17 cellular contexts compared by ENCODE assay signal in the genomic region with DNA sequence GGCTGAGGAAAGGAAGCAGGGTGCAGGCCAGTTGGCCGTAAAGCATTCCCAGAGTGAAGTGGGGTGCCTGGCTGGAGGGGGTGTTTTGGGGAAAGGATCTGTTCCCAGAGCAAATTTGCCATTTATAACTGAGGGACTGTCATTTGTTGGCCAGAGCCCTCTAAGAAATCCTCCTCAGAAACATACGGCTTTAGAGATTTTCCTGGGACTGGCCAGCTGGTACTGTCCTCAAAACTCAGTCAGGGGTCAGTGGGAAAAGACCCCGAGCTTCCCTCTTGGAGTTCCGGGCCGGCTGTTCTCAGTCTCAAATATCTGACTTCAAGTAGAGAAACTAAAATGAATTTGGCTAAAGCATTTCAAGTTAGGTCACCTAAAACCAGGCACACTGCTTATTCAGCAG. TPM values are rescaled to one million over a fixed set of nuclear protein-coding genes. Genes with fewer than 3 reads are reported as not detected.
A peak's percentile ranks its signal among the peaks of the same experiment; 100 is the strongest.
DNase-seq lines count a peak whose midpoint lies in the region; ATAC-seq and TF ChIP-seq lines count a peak whose summit lies in the region.
"Had no signal": no experiment of that assay in that cellular context is flagged by ENCODE, and none has a peak within 500 bp of the region (broad histone marks: within the 10 kb centered on the region; RNA-seq: fewer than 3 reads in every experiment).

No MANE protein-coding gene starts in this region.

- TF ChIP-seq EP300 in gastroesophageal sphincter (IDR thresholded peaks at IDR 0.05), result no peak

- intact Hi-C loops in uterus (cut with DNase I; ENCODE audit: low total_unique reads), result no loop called here
- intact Hi-C loops in prostate gland (cut with DNase I), result no loop called here

- H3K4me1 Mint-ChIP-seq in nephron progenitor cell, result peaks cover 24% of the 10 kb centered on the region

- no peak for TF ChIP-seq POLR2A in gastroesophageal sphincter (IDR thresholded peaks at IDR 0.05)
- TF ChIP-seq POLR2A in uterus (IDR thresholded peaks at IDR 0.05), result no peak
- TF ChIP-seq POLR2A in prostate gland (IDR thresholded peaks at IDR 0.05), result no peak

- H3K9ac ChIP-seq in smooth muscle cell (ENCODE audit: low read depth), result no peak overlapping the region

- peak; percentile 13 for ATAC-seq in gastroesophageal sphincter
- ATAC-seq: CD8-positive, alpha-beta T cell; Panc1; Right ventricle myocardium inferior had no signal

- H3K4me3 ChIP-seq in gastroesophageal sphincter, result no peak overlapping the region
- H3K4me3 ChIP-seq in uterus, result no peak overlapping the region
- no peak overlapping the region for H3K4me3 ChIP-seq in prostate gland
- H3K4me3 ChIP-seq in smooth muscle cell, result no peak overlapping the region
- H3K4me3 ChIP-seq: HAP-1 had no signal

- 45 to 50% methylated on average over 5 of the region's 5 CpGs for WGBS in gastroesophageal sphincter (ENCODE audit: low coverage in 1 of 2), 2 donors
- WGBS in prostate gland, result 59% methylated on average over 5 of the region's 5 CpGs
- 83% methylated on average over 5 of the region's 5 CpGs for WGBS in smooth muscle cell (ENCODE audit: low lambda C conversion rate)

- no peaks in the 10 kb centered on the region for H3K9me3 ChIP-seq in gastroesophageal sphincter
- no peaks in the 10 kb centered on the region for H3K9me3 ChIP-seq in uterus
- no peaks in the 10 kb centered on the region for H3K9me3 ChIP-seq in prostate gland
- no peaks in the 10 kb centered on the region for H3K9me3 ChIP-seq in smooth muscle cell (replicated peaks; ENCODE audit: low read depth)
- H3K9me3 ChIP-seq: HAP-1 had no signal

- no peaks in the 10 kb centered on the region for H3K79me2 ChIP-seq in smooth muscle cell (ENCODE audit: low read depth)

- peak overlapping the region; percentile 98 for H3K27ac Mint-ChIP-seq in nephron progenitor cell
- H3K27ac Mint-ChIP-seq: CD8-positive, alpha-beta T cell; IgD-negative memory B cell had no signal

- no peaks in the 10 kb centered on the region for H3F3A ChIP-seq in smooth muscle cell (ENCODE audit: low read depth)

- H3K27ac ChIP-seq in caudate nucleus (ENCODE audit: low read depth, low read length) (peak overlapping the region; percentile 54), gastroesophageal sphincter (peak overlapping the region in 3 of 4 donors; percentile 0 to 57 (median 51)), uterus (peak overlapping the region; percentile 48 to 57), prostate gland (no peak overlapping the region), smooth muscle cell (ENCODE audit: low read depth) (no peak overlapping the region)

- TF ChIP-seq CTCF in gastroesophageal sphincter (IDR thresholded peaks at IDR 0.05) (no peak), nephron progenitor cell (IDR thresholded peaks at IDR 0.05) (no peak), uterus (IDR thresholded peaks at IDR 0.05) (no peak), prostate gland (IDR thresholded peaks at IDR 0.05) (no peak), smooth muscle cell (IDR thresholded peaks at IDR 0.05; ENCODE audit: borderline replicate concordance, insufficient read depth, poor library complexity, severe bottlenecking) (no peak)

- H3K4me2 ChIP-seq in smooth muscle cell, result no peak overlapping the region

- DNase-seq in caudate nucleus (lab: John Stamatoyannopoulos, UW) (peak in 1 of 61 donors; percentile 96), nephron progenitor cell (peak; percentile 12), uterus (no peak), prostate gland (ENCODE audit: low spot score) (no peak), smooth muscle cell (lab: John Stamatoyannopoulos, UW; ENCODE audit: unreplicated experiment) (no peak), HPDE6-E6E7 (ENCODE audit: extremely low spot score) (no peak)
- DNase-seq: CD8-positive, alpha-beta T cell; NCI-H1417 treated with DMSO at 0.1 percent for 48 hours; NCI-H2029; NCI-H2171 treated with DMSO at 0.1 percent for 48 hours; NCI-H510A; NCI-H82 had no signal

- H3K4me1 ChIP-seq in gastroesophageal sphincter (peaks cover 0 to 25% (median 6%) of the 10 kb centered on the region in 3 donors), uterus (peaks cover 0 to 4% of the 10 kb centered on the region in 2 donors), prostate gland (replicated peaks) (no peaks in the 10 kb centered on the region), smooth muscle cell (ENCODE audit: low read depth) (no peaks in the 10 kb centered on the region)
- H3K4me1 ChIP-seq: HAP-1 had no signal

- H4K20me1 ChIP-seq in smooth muscle cell (ENCODE audit: low read depth), result no peaks in the 10 kb centered on the region

- H3K27me3 ChIP-seq in gastroesophageal sphincter, result no peaks in the 10 kb centered on the region
- H3K27me3 ChIP-seq in uterus, result no peaks in the 10 kb centered on the region
- H3K27me3 ChIP-seq in prostate gland (replicated peaks; ENCODE audit: insufficient read depth), result no peaks in the 10 kb centered on the region
- H3K27me3 ChIP-seq in smooth muscle cell (ENCODE audit: low read depth), result no peaks in the 10 kb centered on the region

- H2AFZ ChIP-seq in smooth muscle cell (ENCODE audit: low read depth), result no peak overlapping the region

- no peaks in the 10 kb centered on the region for H3K9me3 Mint-ChIP-seq in nephron progenitor cell
- H3K9me3 Mint-ChIP-seq: CD8-positive, alpha-beta T cell had no signal

- no peaks in the 10 kb centered on the region for H3K36me3 ChIP-seq in gastroesophageal sphincter
- H3K36me3 ChIP-seq in uterus, result no peaks in the 10 kb centered on the region
- H3K36me3 ChIP-seq in prostate gland, result no peaks in the 10 kb centered on the region
- peaks cover 5% of the 10 kb centered on the region for H3K36me3 ChIP-seq in smooth muscle cell (ENCODE audit: low read depth)
- H3K36me3 ChIP-seq: HAP-1 had no signal

- no peak overlapping the region for H3K4me3 Mint-ChIP-seq in nephron progenitor cell
- H3K4me3 Mint-ChIP-seq: CD8-positive, alpha-beta T cell; IgD-negative memory B cell had no signal

- H3K27me3 Mint-ChIP-seq in nephron progenitor cell (ENCODE audit: low read depth, poor library complexity), result no peaks in the 10 kb centered on the region
- H3K27me3 Mint-ChIP-seq: IgD-negative memory B cell had no signal

- H3K36me3 Mint-ChIP-seq in nephron progenitor cell (ENCODE audit: low read depth), result peaks cover 54% of the 10 kb centered on the region
- H3K36me3 Mint-ChIP-seq: CD8-positive, alpha-beta T cell; IgD-negative memory B cell had no signal

RNA-seq across cellular contexts. Expression of gene ETV1, which starts 55.9 kb away (rescaled TPM):
- total RNA-seq in gastroesophageal sphincter, result 10 to 100 TPM in 2 of 4 donors, 1 to 10 TPM in 2; 4.2 to 11.5 (median 7.3) TPM
- 10 to 100 TPM in 1 of 4 donors, 1 to 10 TPM in 3; 1.5 to 35.3 (median 5.2) TPM for total RNA-seq in uterus
- 1 to 10 TPM; 6.1 to 9.2 TPM for total RNA-seq in prostate gland
- 27.8 and 37.5 TPM in 2 replicates for total RNA-seq in smooth muscle cell
- polyA plus RNA-seq in smooth muscle cell, result 18.2 and 24.3 TPM in 2 replicates
- total RNA-seq: CD8-positive, alpha-beta T cell had no signal
- polyA plus RNA-seq: IgD-negative memory B cell had no signal

Comparison
In these comparisons a context has a peak if more than half of its experiments do, and no peak if none do; other contexts are left out.
1. H3K27ac ChIP-seq: peak in caudate nucleus (single experiment), gastroesophageal sphincter (3 of 4) and uterus (2 of 2); none in prostate gland (0 of 2) and smooth muscle cell (single experiment).